33 cellular contexts compared by ENCODE assay signal in the genomic region with DNA sequence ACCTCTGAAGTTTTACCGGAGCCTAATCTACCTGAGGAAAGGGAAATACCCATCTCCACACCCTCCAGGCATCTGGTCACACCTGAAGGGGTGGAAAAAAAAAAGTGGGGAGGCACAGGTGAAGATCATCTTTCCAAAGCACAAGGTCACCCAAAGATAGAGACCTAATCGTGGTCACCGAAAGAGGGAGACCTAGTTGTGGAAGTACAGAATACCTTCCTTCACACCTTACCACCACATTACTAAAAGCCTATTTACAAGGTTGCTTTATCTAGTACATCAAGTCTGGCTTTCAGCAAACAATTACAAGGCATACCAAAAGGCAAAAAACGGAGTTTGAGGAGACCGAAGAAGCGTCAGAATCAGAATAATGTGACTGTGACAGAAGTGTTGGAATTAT.
"Had no signal": no experiment of that assay in that cellular context is flagged by ENCODE, and none has a peak within 500 bp of the region (broad histone marks: within the 10 kb centered on the region; RNA-seq: fewer than 3 reads in every experiment).

No MANE protein-coding gene starts in this region.

- H3K9me3 Mint-ChIP-seq: activated CD4-positive, alpha-beta T cell treated with anti-CD3 and anti-CD28 coated beads, Interleukin-2, amount 10 ng/mL, durations not matched to agents 7 days and 5 days; activated naive CD4-positive, alpha-beta T cell treated with anti-CD3 and anti-CD28 coated beads for 36 hours; activated T-cell treated with anti-CD3 and anti-CD28 coated beads, Interleukin-2, amount 50 U/mL, for 24 hours; activated T-helper 1 cell treated with anti-CD3 and anti-CD28 coated beads, Interleukin-12 subunit alpha, Interleukin-12 subunit beta, Interleukin-2, Interleukin-4 antibody, amounts not matched to agents 30 ng/mL and 10 ng/mL and 1 ng/mL, durations not matched to agents 14 hours and 24 hours and 36 hours; T-helper 1 cell treated with Interleukin-12 subunit alpha and Interleukin-12 subunit beta and Interleukin-4 antibody, amounts not matched to agents 30 μg/mL and 1 μg/mL, for 36 hours; T-helper 2 cell treated with Interferon-gamma antibody and Interleukin-4, amounts not matched to agents 5 μg/mL and 100 μg/mL, for 36 hours; WTC11 had no signal

- H3K4me1 ChIP-seq: adrenal gland, Peyer's patch, SJSA1 had no signal

- H3K36me3 ChIP-seq: adrenal gland, Peyer's patch, SJSA1 had no signal

- H3K27ac ChIP-seq: adrenal gland, Peyer's patch, SJSA1 had no signal

- H3K9me3 ChIP-seq: adrenal gland, Peyer's patch, SJSA1, SK-N-SH had no signal

- H3K36me3 Mint-ChIP-seq: brain, IgD-negative memory B cell, WTC11 had no signal

- H3K27ac Mint-ChIP-seq: activated CD4-positive, alpha-beta T cell treated with anti-CD3 and anti-CD28 coated beads for 36 hours; activated CD4-positive, alpha-beta T cell treated with anti-CD3 and anti-CD28 coated beads, Interleukin-2, amount 10 ng/mL, durations not matched to agents 7 days and 5 days; activated CD8-positive, alpha-beta T cell treated with anti-CD3 and anti-CD28 coated beads, Interleukin-2, amount 10 ng/mL, durations not matched to agents 7 days and 5 days; activated naive CD4-positive, alpha-beta T cell treated with anti-CD3 and anti-CD28 coated beads for 36 hours; activated naive CD4-positive, alpha-beta T cell treated with anti-CD3 and anti-CD28 coated beads, Interleukin-2, amount 50 U/mL, for 72 hours; activated T-cell treated with anti-CD3 and anti-CD28 coated beads, Interleukin-2, amount 50 U/mL, for 24 hours; activated T-helper 1 cell treated with anti-CD3 and anti-CD28 coated beads, Interleukin-12 subunit alpha, Interleukin-12 subunit beta, Interleukin-2, Interleukin-4 antibody, amounts not matched to agents 30 ng/mL and 10 ng/mL and 1 ng/mL, durations not matched to agents 14 hours and 24 hours and 36 hours; brain; T-helper 1 cell treated with Interleukin-12 subunit alpha and Interleukin-12 subunit beta and Interleukin-4 antibody, amounts not matched to agents 30 μg/mL and 1 μg/mL, for 36 hours; T-helper 2 cell treated with Interferon-gamma antibody and Interleukin-4, amounts not matched to agents 5 μg/mL and 100 μg/mL, for 36 hours; WTC11 had no signal

- H3K27me3 Mint-ChIP-seq: activated CD4-positive, alpha-beta T cell treated with anti-CD3 and anti-CD28 coated beads for 36 hours; activated CD4-positive, alpha-beta T cell treated with anti-CD3 and anti-CD28 coated beads, Interleukin-2, amount 10 ng/mL, durations not matched to agents 7 days and 5 days; activated T-cell treated with anti-CD3 and anti-CD28 coated beads, Interleukin-2, amount 50 U/mL, for 24 hours; IgD-negative memory B cell had no signal

- H3K27me3 ChIP-seq: adrenal gland, Peyer's patch, SJSA1 had no signal

- H3K9ac ChIP-seq: SK-N-SH had no signal

- DNase-seq: activated CD4-positive, alpha-beta T cell treated with anti-CD3 and anti-CD28 coated beads for 36 hours; activated CD4-positive, alpha-beta T cell treated with anti-CD3 and anti-CD28 coated beads, Interleukin-2, amount 10 ng/mL, durations not matched to agents 7 days and 5 days; activated CD4-positive, alpha-beta T cell treated with anti-CD3 and anti-CD28 coated beads, Interleukin-2, amount 50 U/mL, for 48 hours; activated CD8-positive, alpha-beta T cell treated with anti-CD3 and anti-CD28 coated beads, Interleukin-2, amount 10 ng/mL, durations not matched to agents 7 days and 5 days; activated gamma-delta T cell treated with Interleukin-2 at 50 U/mL for 16 hours; activated naive CD4-positive, alpha-beta T cell treated with anti-CD3 and anti-CD28 coated beads for 36 hours; activated T-cell treated with anti-CD3 and anti-CD28 coated beads, Interleukin-2, amount 50 U/mL, for 24 hours; adrenal gland; caudate nucleus; Kasumi-1; KBM-7; NCI-H1048; NCI-H1105 treated with DMSO at 0.1 percent for 48 hours; NCI-H1436; NCI-H1694; NCI-H1930; NCI-H2081 treated with DMSO at 0.1 percent for 48 hours; NCI-H226; NCI-H446 treated with DMSO at 0.1 percent for 48 hours; NCI-H524; NCI-H69; NCI-H82; Peyer's patch; SHP77 treated with DMSO at 0.1 percent for 48 hours; SK-N-SH had no signal

- H3K4me3 ChIP-seq: adrenal gland, Peyer's patch, SJSA1 had no signal

- H3K4me2 ChIP-seq: SK-N-SH had no signal

- H3K4me3 Mint-ChIP-seq: activated CD4-positive, alpha-beta T cell treated with anti-CD3 and anti-CD28 coated beads for 36 hours; activated CD4-positive, alpha-beta T cell treated with anti-CD3 and anti-CD28 coated beads, Interleukin-2, amount 10 ng/mL, durations not matched to agents 7 days and 5 days; activated CD8-positive, alpha-beta T cell treated with anti-CD3 and anti-CD28 coated beads, Interleukin-2, amount 10 ng/mL, durations not matched to agents 7 days and 5 days; activated naive CD4-positive, alpha-beta T cell treated with anti-CD3 and anti-CD28 coated beads for 36 hours; activated T-cell treated with anti-CD3 and anti-CD28 coated beads, Interleukin-2, amount 50 U/mL, for 24 hours; activated T-helper 1 cell treated with anti-CD3 and anti-CD28 coated beads, Interleukin-12 subunit alpha, Interleukin-12 subunit beta, Interleukin-2, Interleukin-4 antibody, amounts not matched to agents 30 ng/mL and 10 ng/mL and 1 ng/mL, durations not matched to agents 14 hours and 24 hours and 36 hours; brain; IgD-negative memory B cell; T-helper 1 cell treated with Interleukin-12 subunit alpha and Interleukin-12 subunit beta and Interleukin-4 antibody, amounts not matched to agents 30 μg/mL and 1 μg/mL, for 36 hours; T-helper 2 cell treated with Interferon-gamma antibody and Interleukin-4, amounts not matched to agents 5 μg/mL and 100 μg/mL, for 36 hours; WTC11 had no signal

- H3K4me1 Mint-ChIP-seq: activated CD4-positive, alpha-beta T cell treated with anti-CD3 and anti-CD28 coated beads for 36 hours; activated CD4-positive, alpha-beta T cell treated with anti-CD3 and anti-CD28 coated beads, Interleukin-2, amount 10 ng/mL, durations not matched to agents 7 days and 5 days; IgD-negative memory B cell had no signal
